In the genomic region with DNA sequence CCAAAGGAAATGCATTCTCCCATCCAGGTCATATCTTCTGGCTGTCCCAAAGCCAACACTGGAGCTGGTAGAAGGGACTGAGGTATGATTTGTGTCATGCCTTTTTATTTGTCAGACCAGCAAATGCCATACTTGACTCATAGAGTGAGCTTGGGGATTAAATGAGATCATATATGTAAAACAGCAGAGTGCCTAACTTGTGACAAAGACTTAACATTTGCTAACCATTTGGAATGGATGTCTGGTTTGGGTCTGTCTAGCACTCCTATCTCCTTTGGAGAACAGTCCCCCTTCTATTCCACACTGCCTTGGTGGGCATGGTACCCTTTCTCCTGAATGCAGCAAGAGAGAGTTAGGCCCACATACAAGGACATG, we compare ENCODE assay signal across 13 cellular contexts.
DNase-seq lines count a peak whose midpoint lies in the region; ATAC-seq and TF ChIP-seq lines count a peak whose summit lies in the region.
"Had no signal": no experiment of that assay in that cellular context is flagged by ENCODE, and none has a peak within 500 bp of the region (broad histone marks: within the 10 kb centered on the region; RNA-seq: fewer than 3 reads in every experiment).

No MANE protein-coding gene starts in this region.

- H3K36me3 ChIP-seq in brain microvascular endothelial cell (replicated peaks), result no peaks in the 10 kb centered on the region
- H3K36me3 ChIP-seq: heart right ventricle had no signal

- no peak for TF ChIP-seq CTCF in brain microvascular endothelial cell (IDR thresholded peaks at IDR 0.05; ENCODE audit: low read depth, low read length, missing control alignments)

- in situ Hi-C loops in brain microvascular endothelial cell (cut with HindIII; ENCODE audit: low pct_ligation_motif_present, low sequenced_read_pairs), result no loop called here

- peaks cover 55% of the 10 kb centered on the region for H3K4me1 Mint-ChIP-seq in activated CD4-positive, alpha-beta T cell treated with anti-CD3 and anti-CD28 coated beads, Interleukin-2, amount 10 ng/mL, durations not matched to agents 24 days and 14 days
- H3K4me1 Mint-ChIP-seq in naive thymus-derived CD8-positive, alpha-beta T cell, result peaks cover 16 to 59% (median 49%) of the 10 kb centered on the region in 4 donors

- peak overlapping the region; percentile 74 for H3K4me3 Mint-ChIP-seq in activated CD4-positive, alpha-beta T cell treated with anti-CD3 and anti-CD28 coated beads, Interleukin-2, amount 10 ng/mL, durations not matched to agents 24 days and 14 days
- peak overlapping the region in 8 of 10 donors; percentile 78 to 87 (median 85) for H3K4me3 Mint-ChIP-seq in naive thymus-derived CD8-positive, alpha-beta T cell
- H3K4me3 Mint-ChIP-seq: H9 had no signal

- no peaks in the 10 kb centered on the region for H3K9me3 Mint-ChIP-seq in activated CD4-positive, alpha-beta T cell treated with anti-CD3 and anti-CD28 coated beads, Interleukin-2, amount 10 ng/mL, durations not matched to agents 24 days and 14 days
- no peaks in the 10 kb centered on the region for H3K9me3 Mint-ChIP-seq in naive thymus-derived CD8-positive, alpha-beta T cell

- H3K4me3 ChIP-seq in brain microvascular endothelial cell (ENCODE audit: low read depth, low read length), result no peak overlapping the region
- H3K4me3 ChIP-seq: heart right ventricle, psoas muscle had no signal

- no peak overlapping the region for H3K27ac ChIP-seq in brain microvascular endothelial cell
- H3K27ac ChIP-seq: psoas muscle had no signal

- peaks cover 24% of the 10 kb centered on the region for H3K27me3 Mint-ChIP-seq in activated CD4-positive, alpha-beta T cell treated with anti-CD3 and anti-CD28 coated beads, Interleukin-2, amount 10 ng/mL, durations not matched to agents 24 days and 14 days
- no peaks in the 10 kb centered on the region for H3K27me3 Mint-ChIP-seq in naive thymus-derived CD8-positive, alpha-beta T cell

- H3K27me3 ChIP-seq in brain microvascular endothelial cell (replicated peaks), result peaks cover 3% of the 10 kb centered on the region

- POLR2A ChIA-PET in naive thymus-derived CD8-positive, alpha-beta T cell (lab: Charles Lee), result interaction anchor here (3.4 to 5.7 kb wide), 2 partner anchors 183 to 276 kb away, joined by 22 to 69 read pairs; no protein-coding TSS in a partner anchor

- intact Hi-C loops in activated CD4-positive, alpha-beta T cell treated with anti-CD3 and anti-CD28 coated beads, Interleukin-2, amount 10 ng/mL, durations not matched to agents 24 days and 14 days (cut with micrococcal nuclease), result loop anchor here (1.0 to 5.0 kb wide), 3 partner anchors 30 to 483 kb away; partner anchors contain the start of gene UGP2

- peak overlapping the region; percentile 98 for H3K27ac Mint-ChIP-seq in activated CD4-positive, alpha-beta T cell treated with anti-CD3 and anti-CD28 coated beads, Interleukin-2, amount 10 ng/mL, durations not matched to agents 24 days and 14 days
- H3K27ac Mint-ChIP-seq in naive thymus-derived CD8-positive, alpha-beta T cell, result peak overlapping the region; percentile 93 to 98 (median 96)
- H3K27ac Mint-ChIP-seq: H9 had no signal

- no peaks in the 10 kb centered on the region for H3K36me3 Mint-ChIP-seq in activated CD4-positive, alpha-beta T cell treated with anti-CD3 and anti-CD28 coated beads, Interleukin-2, amount 10 ng/mL, durations not matched to agents 24 days and 14 days (ENCODE audit: low read depth)
- H3K36me3 Mint-ChIP-seq in naive thymus-derived CD8-positive, alpha-beta T cell, result no peaks in the 10 kb centered on the region

- peak; percentile 65 for DNase-seq in activated CD4-positive, alpha-beta T cell treated with anti-CD3 and anti-CD28 coated beads, Interleukin-2, amount 10 ng/mL, durations not matched to agents 24 days and 14 days
- DNase-seq in naive thymus-derived CD8-positive, alpha-beta T cell, result no peak
- DNase-seq in amygdala (lab: John Stamatoyannopoulos, UW), result no peak
- DNase-seq in NCI-H1694 treated with DMSO at 0.1 percent for 48 hours (lab: John Stamatoyannopoulos, UW), result no peak
- DNase-seq in brain microvascular endothelial cell, result no peak
- DNase-seq: DMS 273 treated with DMSO at 0.1 percent for 48 hours; effector CD8-positive, alpha-beta T cell; H9; heart right ventricle; NCI-H1105 treated with DMSO at 0.1 percent for 48 hours; psoas muscle had no signal

- ATAC-seq in GM18907 (IDR thresholded peaks at IDR 0.05; ENCODE audit: unreplicated experiment), result peak; percentile 19
- ATAC-seq in HG02759 (IDR thresholded peaks at IDR 0.05; ENCODE audit: unreplicated experiment), result peak; percentile 14
- no peak for ATAC-seq in naive thymus-derived CD8-positive, alpha-beta T cell
- ATAC-seq: heart right ventricle, psoas muscle had no signal

Comparison
In these comparisons a context has a peak if more than half of its experiments do, and no peak if none do; other contexts are left out.
1. ATAC-seq: peak in GM18907 (single experiment) and HG02759 (single experiment); none in naive thymus-derived CD8-positive, alpha-beta T cell (0 of 2).